8 cellular contexts compared by ENCODE assay signal in genomic region chr17:18260332-18261145, GRCh38. TPM values are rescaled to one million over a fixed set of nuclear protein-coding genes. Genes with fewer than 3 reads are reported as not detected.
DNase-seq lines count a peak whose midpoint lies in the region; ATAC-seq, FAIRE-seq and TF ChIP-seq lines count a peak whose summit lies in the region.

MIEF2 (plus strand) TSS chr17:18260662; CDS start chr17:18262721, 2,059 bp downstream.

- peak within 1 kb of the TSS; percentile 99 for H4K5ac ChIP-seq in H1 (ENCODE audit: insufficient read length, low read depth, low read length)

- POLR2A ChIA-PET in CD8-positive, alpha-beta memory T cell (lab: Charles Lee) = interaction anchor here (0.5 to 1.6 kb wide), 4 partner anchors 26 to 102 kb away, joined by 3 to 6 read pairs (median 4); partner anchors contain the start of gene SHMT1
- POLR2A ChIA-PET in H1 (lab: Charles Lee; ENCODE audit: partially characterized antibody) = interaction anchor here (0.9 to 11.5 kb wide), 12 partner anchors 12 to 102 kb away, joined by 3 to 171 read pairs (median 4); partner anchors contain the start of gene SHMT1

- peak within 1 kb of the TSS; percentile 80 to 97 (median 84) for H3K4me3 Mint-ChIP-seq in CD8-positive, alpha-beta memory T cell

- H4K8ac ChIP-seq in H1 (ENCODE audit: extremely low read depth, insufficient read depth, low read length) (peak within 1 kb of the TSS; percentile 86), mesenchymal stem cell (ENCODE audit: low read length) (peak within 1 kb of the TSS; percentile 27)

- H4K91ac ChIP-seq in H1 (replicated peaks; ENCODE audit: insufficient read length, low read length) (no peak within 1 kb of the TSS), mesenchymal stem cell (ENCODE audit: low read length) (peak within 1 kb of the TSS; percentile 9)

- H2BK5ac ChIP-seq in H1 (ENCODE audit: low read depth, low read length) = peak within 1 kb of the TSS; percentile 97
- peak within 1 kb of the TSS; percentile 77 for H2BK5ac ChIP-seq in mesenchymal stem cell (ENCODE audit: low read depth, low read length, poor library complexity, severe bottlenecking)

- peaks cover 50% of the 10 kb centered on the region for H3K4me1 ChIP-seq in CD8-positive, alpha-beta memory T cell (ENCODE audit: insufficient read depth, low read length)
- H3K4me1 ChIP-seq in H1 (replicated peaks in 1 of 4; ENCODE audit: control insufficient read depth in 3 of 4, insufficient read depth in 4 of 4, low read length in 3 of 4) = peaks cover 4 to 37% (median 20%) of the 10 kb centered on the region in 4 experiments
- H3K4me1 ChIP-seq in mesenchymal stem cell (ENCODE audit: control insufficient read depth, insufficient read depth, low read depth, low read length) = peaks cover 47% of the 10 kb centered on the region

- peaks cover 14% of the 10 kb centered on the region for H3K23me2 ChIP-seq in H1 (ENCODE audit: low read depth, low read length)

- peak within 1 kb of the TSS; percentile 64 to 79 for H3K4me2 ChIP-seq in H1 (ENCODE audit: insufficient read depth in 1 of 2, low read depth in 2 of 2, low read length in 2 of 2)
- peak within 1 kb of the TSS; percentile 83 for H3K4me2 ChIP-seq in mesenchymal stem cell (ENCODE audit: low read length, poor library complexity, severe bottlenecking)

- TF ChIP-seq EP300 in H1 (IDR thresholded peaks at IDR 0.05; ENCODE audit: borderline replicate concordance in 1 of 2, low read depth in 2 of 2, low read length in 2 of 2) = peak in 1 of 2 experiments; percentile 23; a peak in 1 of 3 replicates

- H3K36me3 Mint-ChIP-seq in CD8-positive, alpha-beta memory T cell = peaks cover 0 to 41% (median 3%) of the 10 kb centered on the region in 3 donors

- H2BK12ac ChIP-seq in H1 (ENCODE audit: low read depth, low read length) (0 out of 2 replicates have a peak within 1 kb of the TSS, but pooled peaks have one; percentile 0), mesenchymal stem cell (ENCODE audit: low read length in 2 of 2) (peak within 1 kb of the TSS in 1 of 2 experiments; percentile 89)

- H3K9me3 ChIP-seq in CD8-positive, alpha-beta memory T cell (ENCODE audit: low read length) = no peaks in the 10 kb centered on the region
- no peaks in the 10 kb centered on the region for H3K9me3 ChIP-seq in H1 (ENCODE audit: insufficient read depth in 2 of 2, low read depth in 1 of 2, low read length in 1 of 2)
- H3K9me3 ChIP-seq in mesenchymal stem cell (ENCODE audit: control insufficient read depth, low read length) = no peaks in the 10 kb centered on the region

- H3K4ac ChIP-seq in H1 (replicated peaks; ENCODE audit: insufficient read length, low read depth, low read length) (peak within 1 kb of the TSS; percentile 2), mesenchymal stem cell (ENCODE audit: low read depth in 1 of 2, low read length in 2 of 2) (peak within 1 kb of the TSS; percentile 48 to 69)

- H3K79me1 ChIP-seq in H1 (ENCODE audit: low read depth, low read length) (peaks cover 15% of the 10 kb centered on the region), mesenchymal stem cell (replicated peaks; ENCODE audit: low read length, poor library complexity, severe bottlenecking) (peaks cover 27% of the 10 kb centered on the region)

- peak; percentile 88 to 95 (median 90) for DNase-seq in CD8-positive, alpha-beta memory T cell
- DNase-seq in HS-27A (ENCODE audit: low read depth) (peak; percentile 95), H1 (ENCODE audit: low read depth in 1 of 2, low spot score in 2 of 2) (peak; percentile 91 to 94), mesenchymal stem cell (peak; percentile 94)
- DNase-seq in NK-92 treated with Interleukin-12 subunit alpha and Interleukin-12 subunit beta, amount 100 ng/mL, for 24 hours (lab: John Stamatoyannopoulos, UW) = peak; percentile 74
- DNase-seq in activated CD8-positive, alpha-beta memory T cell treated with anti-CD3 and anti-CD28 coated beads for 4 hours (ENCODE audit: low read depth in 2 of 2) = peak; percentile 82 to 86
- DNase-seq in stimulated activated CD8-positive, alpha-beta memory T cell treated with anti-CD3 and anti-CD28 coated beads, Interleukin-12 subunit alpha, Interleukin-12 subunit beta, amount 100 ng/mL, for 24 hours (ENCODE audit: extremely low read depth) = peak; percentile 88

- WGBS in H1 (ENCODE audit: extremely low coverage in 1 of 2, insufficient coverage in 1 of 2, insufficient read length in 1 of 2, insufficient replicate concordance in 2 of 2, low coverage in 1 of 2, low lambda C conversion rate in 2 of 2, missing lambda C conversion rate in 1 of 2), 2 experiments = 1% methylated on average over 61 of the region's 72 CpGs; no CpG with 5 or more reads in 1 of the 2 experiments
- WGBS in mesenchymal stem cell = 0% methylated on average over 59 of the region's 72 CpGs

- no peak for TF ChIP-seq RAD21 in H1 (IDR thresholded peaks at IDR 0.05 in 1 of 2, conservative IDR thresholded peaks at IDR 0.05 in 1 of 2; ENCODE audit: low read depth in 2 of 2, low read length in 2 of 2)

- H3K14ac ChIP-seq in H1 (ENCODE audit: insufficient read length) = no peak within 1 kb of the TSS
- peak within 1 kb of the TSS; percentile 1 to 92 for H3K14ac ChIP-seq in mesenchymal stem cell (ENCODE audit: low read length in 2 of 2)

- no peak within 1 kb of the TSS for H2BK20ac ChIP-seq in H1 (ENCODE audit: low read length)

- peak within 1 kb of the TSS; percentile 82 to 93 (median 86) for H3K27ac Mint-ChIP-seq in CD8-positive, alpha-beta memory T cell

- H2BK15ac ChIP-seq in H1 (ENCODE audit: low read length) (peak within 1 kb of the TSS; percentile 81; the same call in 1 of the 2 replicates), mesenchymal stem cell (ENCODE audit: low read depth, poor library complexity, severe bottlenecking) (no peak within 1 kb of the TSS)

- FAIRE-seq in H1 (lab: Jason Lieb, UNC) = peak; percentile 84

- H3K9me3 Mint-ChIP-seq in CD8-positive, alpha-beta memory T cell = no peaks in the 10 kb centered on the region

- peak within 1 kb of the TSS; percentile 99 for H3K18ac ChIP-seq in H1 (ENCODE audit: extremely low read depth, low read length)
- H3K18ac ChIP-seq in mesenchymal stem cell (ENCODE audit: low read depth in 1 of 2, low read length in 2 of 2) = peak within 1 kb of the TSS; percentile 75 to 98

- peak; percentile 70 for ATAC-seq in GM19467 (IDR thresholded peaks at IDR 0.05; ENCODE audit: unreplicated experiment)

- H3K23ac ChIP-seq in H1 (ENCODE audit: insufficient read length) = no peak within 1 kb of the TSS
- peak within 1 kb of the TSS in 1 of 2 experiments; percentile 60 for H3K23ac ChIP-seq in mesenchymal stem cell (ENCODE audit: low read length in 2 of 2)

- peak within 1 kb of the TSS; percentile 89 for H3K4me3 ChIP-seq in CD8-positive, alpha-beta memory T cell (ENCODE audit: low read length)
- H3K4me3 ChIP-seq in H1 (ENCODE audit: extremely low read depth in 1 of 4, insufficient read depth in 2 of 4, low read depth in 3 of 4, low read length in 4 of 4) = peak within 1 kb of the TSS; percentile 76 to 88 (median 84)
- H3K4me3 ChIP-seq in mesenchymal stem cell (ENCODE audit: insufficient read depth in 1 of 2, low read depth in 1 of 2, low read length in 2 of 2) = peak within 1 kb of the TSS; percentile 87 to 95

- TF ChIP-seq CTCF in H1 (IDR thresholded peaks at IDR 0.05; ENCODE audit: control extremely low read depth in 1 of 3, insufficient read depth in 1 of 3, low read depth in 1 of 3, low read length in 3 of 3) = no peak

- peak within 1 kb of the TSS; percentile 86 for H3K27ac ChIP-seq in CD8-positive, alpha-beta memory T cell (ENCODE audit: low read depth, low read length)
- H3K27ac ChIP-seq in H1 (ENCODE audit: low read depth, low read length) (peak within 1 kb of the TSS; percentile 90; the same call in 1 of the 2 replicates), mesenchymal stem cell (ENCODE audit: low read length, poor library complexity, severe bottlenecking) (peak within 1 kb of the TSS; percentile 77)

- no peaks in the 10 kb centered on the region for H3K27me3 Mint-ChIP-seq in CD8-positive, alpha-beta memory T cell

- peak within 1 kb of the TSS; percentile 92 for H3K56ac ChIP-seq in H1 (replicated peaks; ENCODE audit: insufficient read length, low read depth, low read length)

- H2AFZ ChIP-seq in H1 (ENCODE audit: low read length) (peak within 1 kb of the TSS; percentile 61), mesenchymal stem cell (ENCODE audit: low read depth, low read length) (peak within 1 kb of the TSS; percentile 94)

- peak in 1 of 2 experiments; percentile 91; a peak in 2 of 3 replicates for TF ChIP-seq POLR2A in H1 (IDR thresholded peaks at IDR 0.05; ENCODE audit: control extremely low read depth in 1 of 2, low read depth in 2 of 2, low read length in 2 of 2)

- H3K36me3 ChIP-seq in CD8-positive, alpha-beta memory T cell (ENCODE audit: insufficient read depth, low read length) = peaks cover 13% of the 10 kb centered on the region
- H3K36me3 ChIP-seq in H1 (ENCODE audit: control insufficient read depth in 2 of 4, insufficient read depth in 4 of 4, low read length in 3 of 4) (peaks cover 3 to 28% (median 11%) of the 10 kb centered on the region in 4 experiments; a peak in 7 of 8 replicates), mesenchymal stem cell (ENCODE audit: control insufficient read depth in 1 of 2, insufficient read depth in 2 of 2, low read depth in 1 of 2, low read length in 2 of 2) (peaks cover 43 to 46% of the 10 kb centered on the region in 2 experiments)

- H3K9ac ChIP-seq in H1 (replicated peaks in 1 of 4; ENCODE audit: extremely low read depth in 1 of 4, low read depth in 3 of 4, low read length in 3 of 4) (peak within 1 kb of the TSS; percentile 59 to 79 (median 70)), mesenchymal stem cell (ENCODE audit: low read length) (peak within 1 kb of the TSS; percentile 97)

- CTCF ChIA-PET in CD8-positive, alpha-beta memory T cell (lab: Charles Lee) = interaction anchor here (1.0 kb wide), 1 partner anchor 20 kb away, joined by 3 read pairs; no protein-coding TSS in a partner anchor
- CTCF ChIA-PET in H1 (lab: Charles Lee; ENCODE audit: partially characterized antibody) = interaction anchor here (0.8 to 5.4 kb wide), 6 partner anchors 10 to 119 kb away, joined by 3 to 30 read pairs (median 4); no protein-coding TSS in a partner anchor

- H4K20me1 ChIP-seq in H1 (replicated peaks in 1 of 2; ENCODE audit: control insufficient read depth in 1 of 2, insufficient read depth in 2 of 2, low read length in 2 of 2) = peaks cover 4 to 9% of the 10 kb centered on the region in 2 experiments

- H3K27me3 ChIP-seq in CD8-positive, alpha-beta memory T cell (ENCODE audit: insufficient read depth, low read length, poor library complexity, severe bottlenecking) = no peaks in the 10 kb centered on the region
- H3K27me3 ChIP-seq in H1 (replicated peaks in 1 of 4; ENCODE audit: control insufficient read depth in 3 of 4, extremely low read depth in 1 of 4, insufficient read depth in 3 of 4, low read length in 3 of 4) (no peaks in the 10 kb centered on the region), mesenchymal stem cell (ENCODE audit: control insufficient read depth in 1 of 2, insufficient read depth in 1 of 2, low read length in 2 of 2) (no peaks in the 10 kb centered on the region)

- peaks cover 35 to 64% (median 38%) of the 10 kb centered on the region in 3 donors for H3K4me1 Mint-ChIP-seq in CD8-positive, alpha-beta memory T cell

- H2BK120ac ChIP-seq in H1 (replicated peaks; ENCODE audit: low read depth, low read length) (no peak within 1 kb of the TSS), mesenchymal stem cell (ENCODE audit: low read depth, low read length) (no peak within 1 kb of the TSS)

- peaks cover 0 to 24% of the 10 kb centered on the region in 2 experiments; a peak in 1 of 4 replicates for H3K79me2 ChIP-seq in H1 (ENCODE audit: control insufficient read depth in 1 of 2, insufficient read depth in 2 of 2, low read length in 2 of 2)

- H2AK5ac ChIP-seq in H1 (ENCODE audit: low read depth, low read length) (no peak within 1 kb of the TSS), mesenchymal stem cell (ENCODE audit: low read length, severe bottlenecking) (peak within 1 kb of the TSS; percentile 70)

RNA-seq across cellular contexts. Expression of gene MIEF2, which starts in this region (rescaled TPM):
- total RNA-seq in CD8-positive, alpha-beta memory T cell = 1 to 10 TPM; 5.5 to 5.6 TPM
- polyA plus RNA-seq in CD8-positive, alpha-beta memory T cell = 14.1 TPM
- total RNA-seq in H1 (2021; fragmentation: NEBNext Ultra II Directional; extraction: Animal tissue kit (Norgen Biotek cat#: 25700)) = 9.9 and 12.4 TPM in 2 replicates
- polyA plus RNA-seq in H1 (2011; rRNA removed) = 24.9 and 39.6 TPM in 2 replicates
- polyA plus RNA-seq in H1 (2011; cell fraction: cytosol; rRNA removed) = 25.9 TPM
- 28.3 TPM for polyA plus RNA-seq in H1 (2011; cell fraction: nucleus; rRNA removed)
- polyA plus RNA-seq in H1 (2012, experiment 1 of 2) = 6.3 to 11.5 TPM (median 11.1 TPM) in 4 replicates
- 9.9 TPM for polyA plus RNA-seq in H1 (2012, experiment 2 of 2)
- polyA plus RNA-seq in H1 (2013, experiment 1 of 2) = 4.7 TPM
- polyA plus RNA-seq in H1 (2013, experiment 2 of 2) = 4.4 TPM
- 10.8 and 14.9 TPM in 2 replicates for polyA minus RNA-seq in H1 (2011; rRNA and poly(A)+ RNA removed)
- 20.9 TPM for polyA minus RNA-seq in H1 (2011; cell fraction: cytosol; rRNA and poly(A)+ RNA removed)
- polyA minus RNA-seq in H1 (2011; cell fraction: nucleus; rRNA and poly(A)+ RNA removed) = 23.0 TPM
- polyA plus RNA-seq in mesenchymal stem cell (2013, experiment 1 of 2) = 3.5 TPM
- 3.6 TPM for polyA plus RNA-seq in mesenchymal stem cell (2013, experiment 2 of 2)

Comparison
In these comparisons a context has a peak if more than half of its experiments do, and no peak if none do; other contexts are left out.
1. Peak in every context shown above with its lines: DNase-seq, ATAC-seq, H3K4me3 ChIP-seq and H3K27ac ChIP-seq.